In the genomic region with DNA sequence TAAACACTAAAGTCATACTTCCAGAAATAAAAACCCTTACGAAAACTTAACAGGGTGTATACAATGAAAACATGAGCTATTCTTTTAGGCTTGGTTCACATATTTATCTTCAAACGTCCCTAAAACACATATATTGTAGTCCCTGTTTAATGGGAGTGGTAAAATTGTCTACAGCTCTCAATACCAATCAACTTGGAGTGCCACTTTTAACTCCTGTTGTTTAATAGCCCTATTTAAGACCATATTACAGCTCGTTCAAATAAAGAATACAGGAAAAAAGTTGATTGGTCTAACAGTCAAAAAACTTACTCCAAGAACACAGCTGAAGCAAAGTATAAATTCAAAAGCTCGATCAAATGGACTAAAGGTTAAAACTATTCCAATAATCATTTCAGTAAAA, we compare ENCODE assay signal across 10 cellular contexts. TPM values are rescaled to one million over a fixed set of nuclear protein-coding genes. Genes with fewer than 3 reads are reported as not detected.
DNase-seq lines count a peak whose midpoint lies in the region; ATAC-seq, FAIRE-seq and TF ChIP-seq lines count a peak whose summit lies in the region.
"Had no signal": no experiment of that assay in that cellular context is flagged by ENCODE, and none has a peak within 500 bp of the region (broad histone marks: within the 10 kb centered on the region; RNA-seq: fewer than 3 reads in every experiment).

No MANE protein-coding gene starts in this region.

- FAIRE-seq in bronchial epithelial cell (lab: Jason Lieb, UNC), result no peak

- H3K9me3 ChIP-seq in muscle layer of duodenum (ENCODE audit: control insufficient read depth in 1 of 2, low read length in 2 of 2), result no peaks in the 10 kb centered on the region

- H3K27ac ChIP-seq in muscle layer of duodenum (ENCODE audit: low read length) (peak overlapping the region; percentile 99), substantia nigra (ENCODE audit: low read depth, low read length, poor library complexity, severe bottlenecking) (no peak overlapping the region)

- no peaks in the 10 kb centered on the region for H3K9me3 Mint-ChIP-seq in stimulated activated naive CD8-positive, alpha-beta T cell treated with anti-CD3 and anti-CD28 coated beads, Interleukin-15, Interleukin-2, amounts not matched to agents 100 ng/mL and 50 ng/mL, for 24 hours
- no peaks in the 10 kb centered on the region for H3K9me3 Mint-ChIP-seq in stimulated activated naive CD8-positive, alpha-beta T cell treated with anti-CD3 and anti-CD28 coated beads, Interleukin-15, amount 100 ng/mL, for 72 hours

- no peak for DNase-seq in stimulated activated naive CD8-positive, alpha-beta T cell treated with anti-CD3 and anti-CD28 coated beads, Interleukin-15, amount 100 ng/mL, for 72 hours
- DNase-seq in bronchial epithelial cell (ENCODE audit: low read depth) (no peak), NCI-H2171 treated with DMSO at 0.1 percent for 48 hours (lab: John Stamatoyannopoulos, UW) (no peak), substantia nigra (lab: John Stamatoyannopoulos, UW) (no peak)
- DNase-seq: DMS79 treated with DMSO at 0.1 percent for 48 hours, NCI-H748 treated with DMSO at 0.1 percent for 48 hours had no signal

- TF ChIP-seq CTCF in bronchial epithelial cell (IDR thresholded peaks at IDR 0.05; ENCODE audit: insufficient read depth, low read length, severe bottlenecking), result no peak

- no peaks in the 10 kb centered on the region for H3K36me3 ChIP-seq in bronchial epithelial cell (ENCODE audit: control insufficient read depth, insufficient read depth, low read length)
- peaks cover 4 to 40% of the 10 kb centered on the region in 2 donors for H3K36me3 ChIP-seq in muscle layer of duodenum (ENCODE audit: control insufficient read depth in 1 of 2, insufficient read depth in 2 of 2, low read length in 2 of 2)

- H3K4me3 Mint-ChIP-seq in stimulated activated naive CD8-positive, alpha-beta T cell treated with anti-CD3 and anti-CD28 coated beads, Interleukin-15, Interleukin-2, amounts not matched to agents 100 ng/mL and 50 ng/mL, for 24 hours, result no peak overlapping the region
- H3K4me3 Mint-ChIP-seq in stimulated activated naive CD8-positive, alpha-beta T cell treated with anti-CD3 and anti-CD28 coated beads, Interleukin-15, amount 100 ng/mL, for 72 hours, result no peak overlapping the region

- H3K4me3 ChIP-seq in bronchial epithelial cell (ENCODE audit: low read depth, low read length) (peak overlapping the region; percentile 9), muscle layer of duodenum (ENCODE audit: low read depth in 1 of 2, low read length in 2 of 2) (peak overlapping the region; percentile 90 to 92)

- H3K4me1 Mint-ChIP-seq in stimulated activated naive CD8-positive, alpha-beta T cell treated with anti-CD3 and anti-CD28 coated beads, Interleukin-15, Interleukin-2, amounts not matched to agents 100 ng/mL and 50 ng/mL, for 24 hours (ENCODE audit: low read depth), result peaks cover 58% of the 10 kb centered on the region
- peaks cover 57% of the 10 kb centered on the region for H3K4me1 Mint-ChIP-seq in stimulated activated naive CD8-positive, alpha-beta T cell treated with anti-CD3 and anti-CD28 coated beads, Interleukin-15, amount 100 ng/mL, for 72 hours

- H3K27ac Mint-ChIP-seq in stimulated activated naive CD8-positive, alpha-beta T cell treated with anti-CD3 and anti-CD28 coated beads, Interleukin-15, Interleukin-2, amounts not matched to agents 100 ng/mL and 50 ng/mL, for 24 hours, result peak overlapping the region; percentile 32
- H3K27ac Mint-ChIP-seq in stimulated activated naive CD8-positive, alpha-beta T cell treated with anti-CD3 and anti-CD28 coated beads, Interleukin-15, amount 100 ng/mL, for 72 hours, result no peak overlapping the region

- peaks cover 33% of the 10 kb centered on the region for H3K36me3 Mint-ChIP-seq in stimulated activated naive CD8-positive, alpha-beta T cell treated with anti-CD3 and anti-CD28 coated beads, Interleukin-15, Interleukin-2, amounts not matched to agents 100 ng/mL and 50 ng/mL, for 24 hours (ENCODE audit: low read depth)

- peaks cover 28 to 63% of the 10 kb centered on the region in 2 donors for H3K4me1 ChIP-seq in muscle layer of duodenum (ENCODE audit: control insufficient read depth in 1 of 2, insufficient read depth in 2 of 2, low read length in 2 of 2)

- no peaks in the 10 kb centered on the region for H3K27me3 ChIP-seq in bronchial epithelial cell (ENCODE audit: control insufficient read depth, insufficient read depth, low read length)
- H3K27me3 ChIP-seq in muscle layer of duodenum (ENCODE audit: low read depth, low read length), result no peaks in the 10 kb centered on the region

- ATAC-seq in stimulated activated naive CD8-positive, alpha-beta T cell treated with anti-CD3 and anti-CD28 coated beads, Interleukin-15, amount 100 ng/mL, for 72 hours, result no peak
- ATAC-seq in HG02884 (IDR thresholded peaks at IDR 0.05; ENCODE audit: unreplicated experiment) (no peak), GM21529 (IDR thresholded peaks at IDR 0.05; ENCODE audit: unreplicated experiment) (no peak)

- H3K27me3 Mint-ChIP-seq in stimulated activated naive CD8-positive, alpha-beta T cell treated with anti-CD3 and anti-CD28 coated beads, Interleukin-15, Interleukin-2, amounts not matched to agents 100 ng/mL and 50 ng/mL, for 24 hours, result no peaks in the 10 kb centered on the region
- H3K27me3 Mint-ChIP-seq in stimulated activated naive CD8-positive, alpha-beta T cell treated with anti-CD3 and anti-CD28 coated beads, Interleukin-15, amount 100 ng/mL, for 72 hours, result no peaks in the 10 kb centered on the region

RNA-seq across cellular contexts. Expression of gene UBE2D3, which starts 3.9 kb away (rescaled TPM):
- 204 and 244 TPM in 2 replicates for total RNA-seq in bronchial epithelial cell

RNA-seq across cellular contexts. Expression of gene CISD2, which starts 45.3 kb away (rescaled TPM):
- total RNA-seq in bronchial epithelial cell, result 24.0 and 54.9 TPM in 2 replicates
